Comparison of ENCODE assay signal across 18 cellular contexts in genomic region chrX:113759422-113759821, GRCh38.
DNase-seq lines count a peak whose midpoint lies in the region; ATAC-seq and TF ChIP-seq lines count a peak whose summit lies in the region.
"Had no signal": no experiment of that assay in that cellular context is flagged by ENCODE, and none has a peak within 500 bp of the region (broad histone marks: within the 10 kb centered on the region; RNA-seq: fewer than 3 reads in every experiment).

No MANE protein-coding gene starts in this region.

- intact Hi-C loops in activated CD4-positive, alpha-beta T cell treated with anti-CD3 and anti-CD28 coated beads for 36 hours (cut with DNase I, micrococcal nuclease): no loop called here

- H3K4me3 ChIP-seq in GM12865 (ENCODE audit: low read depth, low read length): no peak overlapping the region
- no peak overlapping the region for H3K4me3 ChIP-seq in coronary artery
- H3K4me3 ChIP-seq: GM12878 had no signal

- TF ChIP-seq CTCF in GM12865 (IDR thresholded peaks at IDR 0.05; ENCODE audit: insufficient read depth, low read depth, low read length, missing control alignments): no peak
- no peak for TF ChIP-seq CTCF in VCaP (conservative IDR thresholded peaks at IDR 0.05)
- TF ChIP-seq CTCF in coronary artery (IDR thresholded peaks at IDR 0.05): no peak

- no peaks in the 10 kb centered on the region for H3K27me3 Mint-ChIP-seq in activated CD4-positive, alpha-beta T cell treated with anti-CD3 and anti-CD28 coated beads for 36 hours
- H3K27me3 Mint-ChIP-seq: B cell; CD4-positive, alpha-beta T cell had no signal

- no peak overlapping the region for H3K4me3 Mint-ChIP-seq in activated CD4-positive, alpha-beta T cell treated with anti-CD3 and anti-CD28 coated beads for 36 hours
- H3K4me3 Mint-ChIP-seq: B cell; CD4-positive, alpha-beta T cell; HFFc6 had no signal

- no peak overlapping the region for H3K27ac Mint-ChIP-seq in activated CD4-positive, alpha-beta T cell treated with anti-CD3 and anti-CD28 coated beads for 36 hours
- H3K27ac Mint-ChIP-seq: B cell; CD4-positive, alpha-beta T cell; HFFc6 had no signal

- no peaks in the 10 kb centered on the region for H3K36me3 Mint-ChIP-seq in activated CD4-positive, alpha-beta T cell treated with anti-CD3 and anti-CD28 coated beads for 36 hours (ENCODE audit: low read depth)

- DNase-seq in GM12865 (ENCODE audit: low read depth) (peak; percentile 1), NCI-H1930 (lab: John Stamatoyannopoulos, UW) (no peak), coronary artery (ENCODE audit: low spot score) (no peak)
- no peak for DNase-seq in activated CD4-positive, alpha-beta T cell treated with anti-CD3 and anti-CD28 coated beads for 36 hours
- no peak for DNase-seq in activated CD4-positive, alpha-beta T cell treated with anti-CD3 and anti-CD28 coated beads for 48 hours
- DNase-seq: C1 segment of cervical spinal cord; Calu3; CD4-positive, alpha-beta T cell; DMS 273 treated with DMSO at 0.1 percent for 48 hours; HCEC 1CT; HFFc6; Karpas-422 had no signal

- no peaks in the 10 kb centered on the region for H3K4me1 Mint-ChIP-seq in activated CD4-positive, alpha-beta T cell treated with anti-CD3 and anti-CD28 coated beads for 36 hours

- POLR2A ChIA-PET in activated CD4-positive, alpha-beta T cell treated with anti-CD3 and anti-CD28 coated beads for 36 hours (lab: Charles Lee): no interaction called here

- peak; percentile 69 for ATAC-seq in GM19351 (IDR thresholded peaks at IDR 0.05; ENCODE audit: unreplicated experiment)
- ATAC-seq in HG03280 (IDR thresholded peaks at IDR 0.05; ENCODE audit: unreplicated experiment): peak; percentile 70
- ATAC-seq in activated CD4-positive, alpha-beta T cell treated with anti-CD3 and anti-CD28 coated beads for 36 hours: no peak
- ATAC-seq: GM12878, HepG2 had no signal

- 0 out of 2 replicates have a peak overlapping the region, but pooled peaks have one; percentile 5 for H3K27ac ChIP-seq in VCaP
- H3K27ac ChIP-seq in coronary artery: no peak overlapping the region

- CTCF ChIA-PET in activated CD4-positive, alpha-beta T cell treated with anti-CD3 and anti-CD28 coated beads for 36 hours (lab: Charles Lee): no interaction called here

- H3K9me3 Mint-ChIP-seq in activated CD4-positive, alpha-beta T cell treated with anti-CD3 and anti-CD28 coated beads for 36 hours (ENCODE audit: low read depth): no peaks in the 10 kb centered on the region
- H3K9me3 Mint-ChIP-seq: CD4-positive, alpha-beta T cell had no signal
